25 cellular contexts compared by ENCODE assay signal in the genomic region with DNA sequence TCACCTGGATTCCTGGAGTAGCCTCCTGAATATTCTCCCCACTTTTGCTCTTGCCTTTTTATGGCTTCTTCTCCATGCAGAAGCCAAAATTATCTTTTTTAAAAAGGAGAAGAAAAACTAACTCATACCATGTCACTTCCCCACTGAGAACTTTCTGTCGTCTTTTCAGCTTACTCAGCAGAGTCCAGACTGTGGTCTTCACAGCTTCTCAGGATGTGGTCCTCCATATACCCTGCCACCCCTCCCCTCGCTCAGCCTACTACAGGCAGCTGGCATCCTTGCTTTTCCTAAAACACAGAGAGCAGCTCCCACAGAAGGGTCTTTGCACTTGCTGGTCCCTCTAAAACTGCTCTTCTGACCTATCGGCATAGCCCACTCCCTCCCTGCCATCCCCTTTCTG.
A peak's percentile ranks its signal among the peaks of the same experiment; 100 is the strongest.
DNase-seq lines count a peak whose midpoint lies in the region; ATAC-seq, FAIRE-seq and TF ChIP-seq lines count a peak whose summit lies in the region.
"Had no signal": no experiment of that assay in that cellular context is flagged by ENCODE, and none has a peak within 500 bp of the region (broad histone marks: within the 10 kb centered on the region; RNA-seq: fewer than 3 reads in every experiment).

No MANE protein-coding gene starts in this region.

- H3K4me1 ChIP-seq in DND-41 (ENCODE audit: insufficient read depth, low read length) (no peaks in the 10 kb centered on the region), K562 (replicated peaks in 1 of 2; ENCODE audit: control insufficient read depth in 2 of 2, insufficient read depth in 2 of 2, low read length in 2 of 2) (no peaks in the 10 kb centered on the region), mucosa of descending colon (ENCODE audit: low read depth) (no peaks in the 10 kb centered on the region)
- H3K4me1 ChIP-seq: SJCRH30 had no signal

- CTCF ChIA-PET in K562 (lab: Yijun Ruan, JAX; ENCODE audit: low intra/inter-chr PET ratio), result no interaction called here

- ATAC-seq in DND-41 (ENCODE audit: insufficient read depth, low read depth) (peak; percentile 59; the same call in 1 of the 3 replicates), K562 (no peak), mucosa of descending colon (peak; percentile 22), GM19328 (IDR thresholded peaks at IDR 0.05; ENCODE audit: unreplicated experiment) (no peak)
- ATAC-seq: HCT116 had no signal

- TF ChIP-seq CTCF in DND-41 (IDR thresholded peaks at IDR 0.05; ENCODE audit: borderline replicate concordance, extremely low read depth, low read length, poor library complexity, severe bottlenecking) (no peak), K562 (IDR thresholded peaks at IDR 0.05 in 2 of 3, conservative IDR thresholded peaks at IDR 0.05 in 1 of 3; ENCODE audit: insufficient read depth in 2 of 3, low read depth in 1 of 3, low read length in 3 of 3) (no peak), mucosa of descending colon (IDR thresholded peaks at IDR 0.05) (no peak)

- H3K36me3 ChIP-seq in DND-41 (ENCODE audit: insufficient read depth, low read length) (no peaks in the 10 kb centered on the region), K562 (ENCODE audit: control insufficient read depth, insufficient read depth, low read length) (no peaks in the 10 kb centered on the region), mucosa of descending colon (ENCODE audit: low read depth) (no peaks in the 10 kb centered on the region)
- H3K36me3 ChIP-seq: SJCRH30 had no signal

- H3K9ac ChIP-seq in DND-41 (ENCODE audit: low read depth, low read length), result no peak overlapping the region
- H3K9ac ChIP-seq in K562 (ENCODE audit: insufficient read depth in 1 of 2, low read depth in 2 of 2, low read length in 2 of 2), result no peak overlapping the region
- H3K9ac ChIP-seq: KMS-11 had no signal

- TF ChIP-seq RAD21 in K562 (CRISPR knock-in tag; conservative IDR thresholded peaks at IDR 0.05 in 1 of 2, IDR thresholded peaks at IDR 0.05 in 1 of 2), result no peak

- DNase-seq in Ammon's horn (ENCODE audit: low spot score) (peak; percentile 62), DND-41 (no peak), K562 (ENCODE audit: extremely low read depth in 1 of 4, low spot score in 3 of 4) (no peak), mucosa of descending colon (no peak), T-helper 2 cell (no peak), NCI-H2081 (lab: John Stamatoyannopoulos, UW) (no peak)
- DNase-seq: Calu3; CD8-positive, alpha-beta memory T cell; DMS153; GDM1; NCI-H1048; NCI-H1436; NCI-H1930; NCI-H226; NCI-H510A treated with DMSO at 0.1 percent for 48 hours; PC-9; SJCRH30; T-helper 1 cell had no signal

- intact Hi-C loops in K562 (cut with micrococcal nuclease) (no loop called here), mucosa of descending colon (cut with DNase I, micrococcal nuclease) (no loop called here)

- no peak overlapping the region for H3K27ac ChIP-seq in DND-41 (ENCODE audit: low read length)
- H3K27ac ChIP-seq in K562 (ENCODE audit: extremely low read depth, low read depth, low read length), result no peak overlapping the region
- H3K27ac ChIP-seq: C4-2B, KMS-11, PC-9, RWPE1, SJCRH30 had no signal

- H2AFZ ChIP-seq in DND-41 (ENCODE audit: low read depth, low read length), result no peak overlapping the region
- no peak overlapping the region for H2AFZ ChIP-seq in K562 (ENCODE audit: low read depth, low read length)
- H2AFZ ChIP-seq: PC-9 had no signal

- no peak for FAIRE-seq in K562 (lab: Jason Lieb, UNC)
- FAIRE-seq: GM18507, H1 had no signal

- TF ChIP-seq EP300 in K562 (IDR thresholded peaks at IDR 0.05; ENCODE audit: low read length), result no peak

- no peaks in the 10 kb centered on the region for H3K9me1 ChIP-seq in K562 (ENCODE audit: control insufficient read depth, insufficient read depth, low read length)

- H3K4me3 ChIP-seq in DND-41 (ENCODE audit: low read depth in 1 of 2, low read length in 2 of 2) (no peak overlapping the region), K562 (no peak overlapping the region), mucosa of descending colon (no peak overlapping the region)
- H3K4me3 ChIP-seq: PC-9, SJCRH30 had no signal

- no peaks in the 10 kb centered on the region for H3K79me2 ChIP-seq in DND-41 (ENCODE audit: insufficient read depth, low read length)
- no peaks in the 10 kb centered on the region for H3K79me2 ChIP-seq in K562 (ENCODE audit: control insufficient read depth, insufficient read depth, low read length)

- no TSS peak for BruUV-seq in K562 (replicated peaks; lab: Mats Ljungman, UMichigan)

- H4K20me1 ChIP-seq in DND-41 (ENCODE audit: insufficient read depth, low read length), result no peaks in the 10 kb centered on the region
- H4K20me1 ChIP-seq in K562 (replicated peaks; ENCODE audit: control insufficient read depth, insufficient read depth, low read length), result no peaks in the 10 kb centered on the region

- POLR2A ChIA-PET in K562 (lab: Yijun Ruan, JAX), result no interaction called here

- WGBS in K562 (ENCODE audit: insufficient coverage, low coverage, missing lambda C conversion rate), result 0% methylated on average over 2 of the region's 3 CpGs

- H3K9me3 ChIP-seq in DND-41 (ENCODE audit: insufficient read depth, low read length, severe bottlenecking) (no peaks in the 10 kb centered on the region), K562 (replicated peaks; ENCODE audit: control insufficient read depth, insufficient read depth, low read depth, low read length) (no peaks in the 10 kb centered on the region), mucosa of descending colon (no peaks in the 10 kb centered on the region)
- H3K9me3 ChIP-seq: SJCRH30 had no signal

- in situ Hi-C loops in K562 (cut with MboI), result no loop called here

- H3K27me3 ChIP-seq in DND-41 (ENCODE audit: insufficient read depth, low read length, poor library complexity), result no peaks in the 10 kb centered on the region
- H3K27me3 ChIP-seq in K562 (ENCODE audit: control insufficient read depth in 2 of 2, insufficient read depth in 2 of 2, low read length in 2 of 2), result no peaks in the 10 kb centered on the region
- H3K27me3 ChIP-seq: SJCRH30 had no signal

- no peak for TF ChIP-seq POLR2A in K562 (conservative IDR thresholded peaks at IDR 0.05)

- H3K4me2 ChIP-seq in DND-41 (ENCODE audit: insufficient read depth, low read length) (no peak overlapping the region), K562 (ENCODE audit: insufficient read depth, low read length) (no peak overlapping the region)
- H3K4me2 ChIP-seq: KMS-11, PC-9 had no signal

TF ChIP-seq in K562, 482 proteins besides CTCF, POLR2A, EP300 and RAD21:
- TF ChIP-seq ZNF316 (IDR thresholded peaks at IDR 0.05), result 0 out of 2 replicates have a peak, but pooled peaks have one; percentile 9
- TF ChIP-seq, protein P1, sequence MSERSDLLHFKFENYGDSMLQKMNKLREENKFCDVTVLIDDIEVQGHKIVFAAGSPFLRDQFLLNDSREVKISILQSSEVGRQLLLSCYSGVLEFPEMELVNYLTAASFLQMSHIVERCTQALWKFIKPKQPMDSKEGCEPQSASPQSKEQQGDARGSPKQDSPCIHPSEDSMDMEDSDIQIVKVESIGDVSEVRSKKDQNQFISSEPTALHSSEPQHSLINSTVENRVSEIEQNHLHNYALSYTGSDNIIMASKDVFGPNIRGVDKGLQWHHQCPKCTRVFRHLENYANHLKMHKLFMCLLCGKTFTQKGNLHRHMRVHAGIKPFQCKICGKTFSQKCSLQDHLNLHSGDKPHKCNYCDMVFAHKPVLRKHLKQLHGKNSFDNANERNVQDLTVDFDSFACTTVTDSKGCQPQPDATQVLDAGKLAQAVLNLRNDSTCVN (CRISPR knock-in tag; IDR thresholded peaks at IDR 0.05), result no peak
- no peak for TF ChIP-seq ZNF507 (tag; conservative IDR thresholded peaks at IDR 0.05)
- no peak for TF ChIP-seq ZNF76 (CRISPR knock-in tag; IDR thresholded peaks at IDR 0.05; ENCODE audit: borderline replicate concordance)
- TF ChIP-seq STAT5B (CRISPR knock-in tag; IDR thresholded peaks at IDR 0.05), result no peak
- no peak for TF ChIP-seq IFI16 (CRISPR knock-in tag; IDR thresholded peaks at IDR 0.05)

Comparison
In these comparisons a context has a peak if more than half of its experiments do, and no peak if none do; other contexts are left out.
1. ATAC-seq: peak in DND-41 (single experiment) and mucosa of descending colon (single experiment); none in K562 (single experiment) and GM19328 (single experiment).